14 cellular contexts compared by ENCODE assay signal in genomic region chr9:83430681-83431080, GRCh38.
DNase-seq lines count a peak whose midpoint lies in the region; ATAC-seq, FAIRE-seq and TF ChIP-seq lines count a peak whose summit lies in the region.
"Had no signal": no experiment of that assay in that cellular context is flagged by ENCODE, and none has a peak within 500 bp of the region (broad histone marks: within the 10 kb centered on the region; RNA-seq: fewer than 3 reads in every experiment).

No MANE protein-coding gene starts in this region.

- no peak overlapping the region for H2AFZ ChIP-seq in HepG2 (ENCODE audit: low read length)

- H3K4me1 Mint-ChIP-seq in endodermal cell, result peaks cover 3% of the 10 kb centered on the region

- H3K36me3 ChIP-seq in HepG2 (replicated peaks in 1 of 2; ENCODE audit: control insufficient read depth in 1 of 2, insufficient read depth in 2 of 2, low read length in 2 of 2), result no peaks in the 10 kb centered on the region
- H3K36me3 ChIP-seq in testis (ENCODE audit: low read depth, missing control alignments), result no peaks in the 10 kb centered on the region
- no peaks in the 10 kb centered on the region for H3K36me3 ChIP-seq in endodermal cell (ENCODE audit: control insufficient read depth, insufficient read depth, low read length)
- H3K36me3 ChIP-seq in small intestine (ENCODE audit: control insufficient read depth in 2 of 2, insufficient read depth in 2 of 2, low read length in 2 of 2), result no peaks in the 10 kb centered on the region
- H3K36me3 ChIP-seq: BLaER1 treated with 17β-estradiol and CSF1 and Interleukin-3, amounts not matched to agents 10 nM and 100 nM; Peyer's patch had no signal

- H3K4me3 ChIP-seq in HepG2 (replicated peaks in 1 of 3; ENCODE audit: insufficient read depth in 1 of 3, low read depth in 2 of 3, low read length in 3 of 3) (no peak overlapping the region), testis (no peak overlapping the region), endodermal cell (ENCODE audit: low read length) (no peak overlapping the region), small intestine (ENCODE audit: low read depth in 1 of 2, low read length in 2 of 2) (no peak overlapping the region)
- H3K4me3 ChIP-seq: BLaER1 treated with 17β-estradiol and CSF1 and Interleukin-3, amounts not matched to agents 10 nM and 100 nM; Peyer's patch had no signal

- ATAC-seq in HepG2, result no peak

- in situ Hi-C loops in HepG2 (cut with HindIII; ENCODE audit: extremely low pct_ligation_motif_present, low pct_unique_long_range_greater_than_20kb), result no loop called here

- no peaks in the 10 kb centered on the region for H4K20me1 ChIP-seq in HepG2 (ENCODE audit: insufficient read depth, low read length)
- H4K20me1 ChIP-seq: BLaER1 treated with 17β-estradiol and CSF1 and Interleukin-3, amounts not matched to agents 10 nM and 100 nM had no signal

- H3K27me3 ChIP-seq in HepG2 (ENCODE audit: control insufficient read depth in 1 of 2, insufficient read depth in 2 of 2, low read length in 2 of 2), result no peaks in the 10 kb centered on the region
- no peaks in the 10 kb centered on the region for H3K27me3 ChIP-seq in testis
- H3K27me3 ChIP-seq in endodermal cell (ENCODE audit: control insufficient read depth, insufficient read depth, low read length, poor library complexity, severe bottlenecking), result no peaks in the 10 kb centered on the region
- no peaks in the 10 kb centered on the region for H3K27me3 ChIP-seq in small intestine (ENCODE audit: control insufficient read depth in 2 of 2, insufficient read depth in 2 of 2, low read length in 2 of 2)
- H3K27me3 ChIP-seq: BLaER1 treated with 17β-estradiol and CSF1 and Interleukin-3, amounts not matched to agents 10 nM and 100 nM; Peyer's patch had no signal

- no TSS peak for BruUV-seq in HepG2 (replicated peaks; lab: Mats Ljungman, UMichigan)

- H3K36me3 Mint-ChIP-seq in endodermal cell (ENCODE audit: low read depth), result no peaks in the 10 kb centered on the region

- CTCF ChIA-PET in HepG2 (lab: Yijun Ruan, JAX; ENCODE audit: low intra/inter-chr PET ratio, low total read pairs), result no interaction called here

- H3K27ac Mint-ChIP-seq in endodermal cell, result no peak overlapping the region

- H3K27me3 Mint-ChIP-seq in endodermal cell (ENCODE audit: insufficient read depth), result no peaks in the 10 kb centered on the region

- intact Hi-C loops in HepG2 (cut with micrococcal nuclease; ENCODE audit: unreplicated experiment), result no loop called here
- intact Hi-C loops in testis (cut with DNase I; ENCODE audit: low total_unique reads), result no loop called here

- no peak overlapping the region for H3K4me2 ChIP-seq in HepG2 (ENCODE audit: low read depth, low read length)
- H3K4me2 ChIP-seq: BLaER1 treated with 17β-estradiol and CSF1 and Interleukin-3, amounts not matched to agents 10 nM and 100 nM had no signal

- TF ChIP-seq CTCF in HepG2 (CRISPR knock-in tag; IDR thresholded peaks at IDR 0.05) (no peak), testis (IDR thresholded peaks at IDR 0.05) (no peak), endodermal cell (conservative IDR thresholded peaks at IDR 0.05) (no peak)

- peaks cover 2% of the 10 kb centered on the region for H3K79me2 ChIP-seq in HepG2 (ENCODE audit: insufficient read depth, low read length)

- POLR2A ChIA-PET in HepG2 (lab: Yijun Ruan, JAX), result no interaction called here

- H3K4me1 ChIP-seq in HepG2 (ENCODE audit: insufficient read depth, low read length) (peaks cover 85% of the 10 kb centered on the region), testis (peaks cover 33% of the 10 kb centered on the region), endodermal cell (ENCODE audit: control insufficient read depth, insufficient read depth, low read length) (no peaks in the 10 kb centered on the region), small intestine (ENCODE audit: control insufficient read depth in 2 of 2, insufficient read depth in 1 of 2, low read depth in 1 of 2, low read length in 1 of 2) (peaks cover 6 to 9% of the 10 kb centered on the region in 2 donors)

- H3K9me3 ChIP-seq in HepG2 (ENCODE audit: low read length) (no peaks in the 10 kb centered on the region), testis (no peaks in the 10 kb centered on the region), endodermal cell (ENCODE audit: control insufficient read depth, low read length) (no peaks in the 10 kb centered on the region), small intestine (ENCODE audit: control insufficient read depth, low read depth) (no peaks in the 10 kb centered on the region)
- H3K9me3 ChIP-seq: BLaER1 treated with 17β-estradiol and CSF1 and Interleukin-3, amounts not matched to agents 10 nM and 100 nM; Peyer's patch had no signal

- no peaks in the 10 kb centered on the region for H3K9me3 Mint-ChIP-seq in endodermal cell

- DNase-seq in H4 (ENCODE audit: low spot score) (peak; percentile 45), SW480 (ENCODE audit: low spot score) (peak; percentile 8), HepG2 (ENCODE audit: low spot score) (no peak), testis (peak; percentile 52), endodermal cell (no peak), small intestine (no peak)
- no peak for DNase-seq in activated CD8-positive, alpha-beta memory T cell treated with anti-CD3 and anti-CD28 coated beads, Interleukin-2, amount 50 U/mL, for 4 hours
- DNase-seq: H7, Karpas-422, NCI-H187 treated with DMSO at 0.1 percent for 48 hours, NCI-H774, Peyer's patch, SHP77 treated with DMSO at 0.1 percent for 48 hours had no signal

- peak overlapping the region; percentile 33 for H3K27ac ChIP-seq in HepG2 (ENCODE audit: extremely low read length, insufficient read depth, low read length)
- H3K27ac ChIP-seq in testis, result peak overlapping the region; percentile 37 to 75
- no peak overlapping the region for H3K27ac ChIP-seq in endodermal cell (ENCODE audit: low read depth, low read length)
- no peak overlapping the region for H3K27ac ChIP-seq in small intestine (ENCODE audit: low read depth in 1 of 2, low read length in 1 of 2)
- H3K27ac ChIP-seq: BLaER1 treated with 17β-estradiol and CSF1 and Interleukin-3, amounts not matched to agents 10 nM and 100 nM had no signal

- no peak overlapping the region for H3K4me3 Mint-ChIP-seq in endodermal cell

- no peak overlapping the region for H3K9ac ChIP-seq in HepG2 (ENCODE audit: insufficient read depth, low read depth, low read length)
- no peak overlapping the region for H3K9ac ChIP-seq in endodermal cell (ENCODE audit: extremely low read depth, low read length, poor library complexity, severe bottlenecking)
- H3K9ac ChIP-seq: BLaER1 treated with 17β-estradiol and CSF1 and Interleukin-3, amounts not matched to agents 10 nM and 100 nM had no signal

- WGBS in HepG2 (ENCODE audit: low lambda C conversion rate), result 94% methylated on average over 4 of the region's 4 CpGs
- 36 to 47% methylated on average over 4 of the region's 4 CpGs for WGBS in testis, 2 donors
- 83 to 90% methylated on average over 1 to 4 of the region's 4 CpGs for WGBS in endodermal cell (ENCODE audit: insufficient coverage in 1 of 2, insufficient read length in 1 of 2), 2 experiments
- 76 to 90% (median 87%) methylated on average over 4 of the region's 4 CpGs for WGBS in small intestine, 3 donors

- no peak for TF ChIP-seq RAD21 in HepG2 (CRISPR knock-in tag; IDR thresholded peaks at IDR 0.05)

- no peak for TF ChIP-seq EP300 in HepG2 (IDR thresholded peaks at IDR 0.05; ENCODE audit: low read depth in 2 of 2, low read length in 2 of 2)
- no peak for TF ChIP-seq EP300 in HepG2 (CRISPR knock-in tag; IDR thresholded peaks at IDR 0.05; ENCODE audit: borderline replicate concordance)

- FAIRE-seq in HepG2 (lab: Jason Lieb, UNC) (no peak), small intestine (lab: Jason Lieb, UNC) (no peak)

- TF ChIP-seq POLR2A in HepG2 (IDR thresholded peaks at IDR 0.05; ENCODE audit: insufficient read depth in 1 of 2, low read depth in 2 of 2, low read length in 2 of 2) (no peak), testis (IDR thresholded peaks at IDR 0.05) (no peak)

TF ChIP-seq in HepG2, 621 proteins besides CTCF, POLR2A, EP300 and RAD21 (continues in another document):
- TF ChIP-seq MED8 (CRISPR knock-in tag; IDR thresholded peaks at IDR 0.05; ENCODE audit: insufficient replicate concordance) (no peak), ZNF17 (CRISPR knock-in tag; IDR thresholded peaks at IDR 0.05) (no peak), AKNA (CRISPR knock-in tag; IDR thresholded peaks at IDR 0.05; ENCODE audit: borderline replicate concordance) (no peak), IKZF1 (IDR thresholded peaks at IDR 0.05) (no peak)

Comparison
In these comparisons a context has a peak if more than half of its experiments do, and no peak if none do; other contexts are left out.
1. DNase-seq: peak in H4 (single experiment), SW480 (single experiment) and testis (single experiment); none in HepG2 (single experiment), endodermal cell (single experiment), activated CD8-positive, alpha-beta memory T cell treated with anti-CD3 and anti-CD28 coated beads, Interleukin-2, amount 50 U/mL, for 4 hours (single experiment) and small intestine (single experiment).
2. H3K27ac ChIP-seq: peak in HepG2 (single experiment) and testis (2 of 2); none in endodermal cell (single experiment) and small intestine (0 of 2).